In genomic region chr18:58530801-58531200, GRCh38 we compare ENCODE assay signal across 27 cellular contexts.
"Had no signal": no experiment of that assay in that cellular context is flagged by ENCODE, and none has a peak within 500 bp of the region (broad histone marks: within the 10 kb centered on the region; RNA-seq: fewer than 3 reads in every experiment).

No MANE protein-coding gene starts in this region.

- H3K4me1 ChIP-seq: lower lobe of right lung, neural progenitor cell, parathyroid adenoma, uterus had no signal

- H3K36me3 Mint-ChIP-seq: mesothelial cell of epicardium, naive B cell, natural killer cell, neural progenitor cell, type B pancreatic cell had no signal

- H3K27ac Mint-ChIP-seq: mesothelial cell of epicardium, natural killer cell, nephron progenitor cell, neural progenitor cell, type B pancreatic cell had no signal

- H3K4me2 ChIP-seq: neural progenitor cell had no signal

- FAIRE-seq: keratinocyte had no signal

- H3K4me3 ChIP-seq: lower lobe of right lung, neural progenitor cell, right atrium auricular region, skin epidermis, tibial nerve, uterus had no signal

- H3K9me3 ChIP-seq: lower lobe of right lung, neutrophil, right atrium auricular region, uterus had no signal

- H3K9me3 Mint-ChIP-seq: mesothelial cell of epicardium; naive B cell; natural killer cell; nephron progenitor cell; neural progenitor cell; stimulated activated naive CD8-positive, alpha-beta T cell treated with anti-CD3 and anti-CD28 coated beads, Interleukin-15, amount 100 ng/mL, for 72 hours; type B pancreatic cell had no signal

- H3K4me3 Mint-ChIP-seq: mesothelial cell of epicardium; natural killer cell; nephron progenitor cell; neural progenitor cell; stimulated activated naive CD8-positive, alpha-beta T cell treated with anti-CD3 and anti-CD28 coated beads, Interleukin-15, amount 100 ng/mL, for 72 hours; type B pancreatic cell had no signal

- H3K36me3 ChIP-seq: lower lobe of right lung, neural progenitor cell, neutrophil, right atrium auricular region, tibial nerve, uterus had no signal

- H3K27me3 Mint-ChIP-seq: naive B cell had no signal

- ATAC-seq: left cardiac atrium; lower lobe of right lung; natural killer cell; sciatic nerve; stimulated activated naive CD8-positive, alpha-beta T cell treated with anti-CD3 and anti-CD28 coated beads, Interleukin-15, amount 100 ng/mL, for 72 hours had no signal

- H3K9ac ChIP-seq: neural progenitor cell, parathyroid adenoma had no signal

- H2AFZ ChIP-seq: parathyroid adenoma had no signal

- H3K27ac ChIP-seq: lower lobe of right lung, neural progenitor cell, neutrophil, parathyroid adenoma, skin epidermis, tibial nerve, uterus had no signal

- H3K27me3 ChIP-seq: neural progenitor cell, right atrium auricular region, tibial nerve, uterus had no signal

- DNase-seq: hippocampal formation; kidney glomerular epithelial cell; left cardiac atrium; lower lobe of right lung; mammary epithelial cell; mesendoderm; naive B cell; natural killer cell; nephron progenitor cell; occipital lobe; stimulated activated CD4-positive, alpha-beta T cell treated with anti-CD3 and anti-CD28 coated beads, Interleukin-12 subunit alpha, Interleukin-12 subunit beta, amount 100 ng/mL, for 4 hours; stimulated activated CD4-positive, alpha-beta T cell treated with anti-CD3 and anti-CD28 coated beads, Interleukin-15, amount 100 ng/mL, for 24 hours; stimulated activated CD4-positive, alpha-beta T cell treated with anti-CD3 and anti-CD28 coated beads, Interleukin-2, amount 100 ng/mL, for 24 hours; stimulated activated CD4-positive, alpha-beta T cell treated with anti-CD3 and anti-CD28 coated beads, Interleukin-4, amount 100 ng/mL, for 1 hour; stimulated activated naive CD4-positive, alpha-beta T cell treated with Interleukin-2 at 50 U/mL for 16 hours; stimulated activated naive CD8-positive, alpha-beta T cell treated with anti-CD3 and anti-CD28 coated beads, Interleukin-15, amount 100 ng/mL, for 72 hours; uterus had no signal
